ENCODE assay signal across 1 cellular context in genomic region chr2:190352668-190353536, GRCh38.
TF ChIP-seq lines count a peak whose summit lies in the region.

No MANE protein-coding gene starts in this region.

TF ChIP-seq in HepG2, 621 proteins besides CTCF, POLR2A, EP300 and RAD21 (continued from another document and continues in another):
- TF ChIP-seq SUZ12 (IDR thresholded peaks at IDR 0.05; ENCODE audit: low read depth, low read length), result no peak
- TF ChIP-seq ZNF224 (CRISPR knock-in tag; IDR thresholded peaks at IDR 0.05), result peak; percentile 80; the same call in 1 of the 2 replicates
- no peak for TF ChIP-seq CENPT (CRISPR knock-in tag; IDR thresholded peaks at IDR 0.05; ENCODE audit: low read depth)
- TF ChIP-seq, protein P1, sequence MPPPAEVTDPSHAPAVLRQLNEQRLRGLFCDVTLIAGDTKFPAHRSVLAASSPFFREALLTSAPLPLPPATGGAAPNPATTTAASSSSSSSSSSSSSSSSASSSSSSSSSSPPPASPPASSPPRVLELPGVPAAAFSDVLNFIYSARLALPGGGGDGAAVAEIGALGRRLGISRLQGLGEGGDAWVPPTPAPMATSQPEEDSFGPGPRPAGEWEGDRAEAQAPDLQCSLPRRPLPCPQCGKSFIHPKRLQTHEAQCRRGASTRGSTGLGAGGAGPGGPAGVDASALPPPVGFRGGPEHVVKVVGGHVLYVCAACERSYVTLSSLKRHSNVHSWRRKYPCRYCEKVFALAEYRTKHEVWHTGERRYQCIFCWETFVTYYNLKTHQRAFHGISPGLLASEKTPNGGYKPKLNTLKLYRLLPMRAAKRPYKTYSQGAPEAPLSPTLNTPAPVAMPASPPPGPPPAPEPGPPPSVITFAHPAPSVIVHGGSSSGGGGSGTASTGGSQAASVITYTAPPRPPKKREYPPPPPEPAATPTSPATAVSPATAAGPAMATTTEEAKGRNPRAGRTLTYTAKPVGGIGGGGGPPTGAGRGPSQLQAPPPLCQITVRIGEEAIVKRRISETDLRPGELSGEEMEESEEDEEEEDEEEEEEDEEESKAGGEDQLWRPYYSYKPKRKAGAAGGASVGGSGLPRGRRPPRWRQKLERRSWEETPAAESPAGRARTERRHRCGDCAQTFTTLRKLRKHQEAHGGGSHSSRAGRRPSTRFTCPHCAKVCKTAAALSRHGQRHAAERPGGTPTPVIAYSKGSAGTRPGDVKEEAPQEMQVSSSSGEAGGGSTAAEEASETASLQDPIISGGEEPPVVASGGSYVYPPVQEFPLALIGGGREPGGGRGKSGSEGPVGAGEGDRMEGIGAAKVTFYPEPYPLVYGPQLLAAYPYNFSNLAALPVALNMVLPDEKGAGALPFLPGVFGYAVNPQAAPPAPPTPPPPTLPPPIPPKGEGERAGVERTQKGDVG (CRISPR knock-in tag; IDR thresholded peaks at IDR 0.05; ENCODE audit: borderline replicate concordance), result peak; percentile 90; the same call in 1 of the 2 replicates
- TF ChIP-seq ISX (CRISPR knock-in tag; conservative IDR thresholded peaks at IDR 0.05), result no peak
- peak; percentile 99 for TF ChIP-seq FOXJ3 (CRISPR knock-in tag; IDR thresholded peaks at IDR 0.05; ENCODE audit: borderline replicate concordance)
- peak; percentile 53; the same call in 1 of the 2 replicates for TF ChIP-seq KDM5B (CRISPR knock-in tag; IDR thresholded peaks at IDR 0.05; ENCODE audit: borderline replicate concordance)
- TF ChIP-seq CSRNP2 (CRISPR knock-in tag; conservative IDR thresholded peaks at IDR 0.05; ENCODE audit: low read depth), result no peak
- TF ChIP-seq ZNF225 (CRISPR knock-in tag; IDR thresholded peaks at IDR 0.05), result no peak; the same call in 1 of the 2 replicates
- no peak for TF ChIP-seq AHR (CRISPR knock-in tag; IDR thresholded peaks at IDR 0.05)
- TF ChIP-seq PHF21A (CRISPR knock-in tag; IDR thresholded peaks at IDR 0.05), result peak; percentile 99
- peak; percentile 92; the same call in 1 of the 2 replicates for TF ChIP-seq ARID2 (CRISPR knock-in tag; IDR thresholded peaks at IDR 0.05; ENCODE audit: borderline replicate concordance)
- peak; percentile 63; the same call in 1 of the 2 replicates for TF ChIP-seq ZBTB7A (CRISPR knock-in tag; IDR thresholded peaks at IDR 0.05)
- no peak for TF ChIP-seq PTBP1 (IDR thresholded peaks at IDR 0.05; ENCODE audit: low read depth, low read length, poor library complexity, severe bottlenecking)
- no peak for TF ChIP-seq CBX1 (IDR thresholded peaks at IDR 0.05; ENCODE audit: low read depth)
- peak; percentile 86 for TF ChIP-seq ZNF34 (CRISPR knock-in tag; IDR thresholded peaks at IDR 0.05; ENCODE audit: borderline replicate concordance)
- TF ChIP-seq NFE2 (CRISPR knock-in tag; IDR thresholded peaks at IDR 0.05), result no peak
- TF ChIP-seq PREB (CRISPR knock-in tag; IDR thresholded peaks at IDR 0.05), result no peak
- no peak for TF ChIP-seq GMEB2 (CRISPR knock-in tag; IDR thresholded peaks at IDR 0.05; ENCODE audit: low read depth)
- TF ChIP-seq ZNF350 (CRISPR knock-in tag; IDR thresholded peaks at IDR 0.05; ENCODE audit: borderline replicate concordance, low read depth), result peak; percentile 97
- TF ChIP-seq, protein P2, sequence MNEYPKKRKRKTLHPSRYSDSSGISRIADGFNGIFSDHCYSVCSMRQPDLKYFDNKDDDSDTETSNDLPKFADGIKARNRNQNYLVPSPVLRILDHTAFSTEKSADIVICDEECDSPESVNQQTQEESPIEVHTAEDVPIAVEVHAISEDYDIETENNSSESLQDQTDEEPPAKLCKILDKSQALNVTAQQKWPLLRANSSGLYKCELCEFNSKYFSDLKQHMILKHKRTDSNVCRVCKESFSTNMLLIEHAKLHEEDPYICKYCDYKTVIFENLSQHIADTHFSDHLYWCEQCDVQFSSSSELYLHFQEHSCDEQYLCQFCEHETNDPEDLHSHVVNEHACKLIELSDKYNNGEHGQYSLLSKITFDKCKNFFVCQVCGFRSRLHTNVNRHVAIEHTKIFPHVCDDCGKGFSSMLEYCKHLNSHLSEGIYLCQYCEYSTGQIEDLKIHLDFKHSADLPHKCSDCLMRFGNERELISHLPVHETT (CRISPR knock-in tag; conservative IDR thresholded peaks at IDR 0.05), result peak; percentile 87
- peak; percentile 99 for TF ChIP-seq FOXA3 (CRISPR knock-in tag; IDR thresholded peaks at IDR 0.05)
- TF ChIP-seq TRAFD1 (CRISPR knock-in tag; IDR thresholded peaks at IDR 0.05; ENCODE audit: borderline replicate concordance), result no peak
- TF ChIP-seq CAMTA2 (CRISPR knock-in tag; IDR thresholded peaks at IDR 0.05; ENCODE audit: borderline replicate concordance), result peak; percentile 39; the same call in 1 of the 2 replicates
- peak; percentile 79 for TF ChIP-seq ZBTB21 (CRISPR knock-in tag; IDR thresholded peaks at IDR 0.05)
- TF ChIP-seq, protein P3, sequence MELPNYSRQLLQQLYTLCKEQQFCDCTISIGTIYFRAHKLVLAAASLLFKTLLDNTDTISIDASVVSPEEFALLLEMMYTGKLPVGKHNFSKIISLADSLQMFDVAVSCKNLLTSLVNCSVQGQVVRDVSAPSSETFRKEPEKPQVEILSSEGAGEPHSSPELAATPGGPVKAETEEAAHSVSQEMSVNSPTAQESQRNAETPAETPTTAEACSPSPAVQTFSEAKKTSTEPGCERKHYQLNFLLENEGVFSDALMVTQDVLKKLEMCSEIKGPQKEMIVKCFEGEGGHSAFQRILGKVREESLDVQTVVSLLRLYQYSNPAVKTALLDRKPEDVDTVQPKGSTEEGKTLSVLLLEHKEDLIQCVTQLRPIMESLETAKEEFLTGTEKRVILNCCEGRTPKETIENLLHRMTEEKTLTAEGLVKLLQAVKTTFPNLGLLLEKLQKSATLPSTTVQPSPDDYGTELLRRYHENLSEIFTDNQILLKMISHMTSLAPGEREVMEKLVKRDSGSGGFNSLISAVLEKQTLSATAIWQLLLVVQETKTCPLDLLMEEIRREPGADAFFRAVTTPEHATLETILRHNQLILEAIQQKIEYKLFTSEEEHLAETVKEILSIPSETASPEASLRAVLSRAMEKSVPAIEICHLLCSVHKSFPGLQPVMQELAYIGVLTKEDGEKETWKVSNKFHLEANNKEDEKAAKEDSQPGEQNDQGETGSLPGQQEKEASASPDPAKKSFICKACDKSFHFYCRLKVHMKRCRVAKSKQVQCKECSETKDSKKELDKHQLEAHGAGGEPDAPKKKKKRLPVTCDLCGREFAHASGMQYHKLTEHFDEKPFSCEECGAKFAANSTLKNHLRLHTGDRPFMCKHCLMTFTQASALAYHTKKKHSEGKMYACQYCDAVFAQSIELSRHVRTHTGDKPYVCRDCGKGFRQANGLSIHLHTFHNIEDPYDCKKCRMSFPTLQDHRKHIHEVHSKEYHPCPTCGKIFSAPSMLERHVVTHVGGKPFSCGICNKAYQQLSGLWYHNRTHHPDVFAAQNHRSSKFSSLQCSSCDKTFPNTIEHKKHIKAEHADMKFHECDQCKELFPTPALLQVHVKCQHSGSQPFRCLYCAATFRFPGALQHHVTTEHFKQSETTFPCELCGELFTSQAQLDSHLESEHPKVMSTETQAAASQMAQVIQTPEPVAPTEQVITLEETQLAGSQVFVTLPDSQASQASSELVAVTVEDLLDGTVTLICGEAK (IDR thresholded peaks at IDR 0.05), result no peak
- TF ChIP-seq, protein P3 (CRISPR knock-in tag; IDR thresholded peaks at IDR 0.05), result peak; percentile 95
- TF ChIP-seq KLF16 (CRISPR knock-in tag; IDR thresholded peaks at IDR 0.05), result peak in 1 of 2 experiments; percentile 98; a peak in 2 of 4 replicates
- no peak for TF ChIP-seq NR0B2 (CRISPR knock-in tag; IDR thresholded peaks at IDR 0.05)
- no peak for TF ChIP-seq RFX1 (IDR thresholded peaks at IDR 0.05)
- TF ChIP-seq NPAS2 (CRISPR knock-in tag; IDR thresholded peaks at IDR 0.05; ENCODE audit: borderline replicate concordance), result no peak
- TF ChIP-seq ATF6 (CRISPR knock-in tag; conservative IDR thresholded peaks at IDR 0.05), result peak; percentile 29; the same call in 1 of the 2 replicates
- peak; percentile 90; the same call in 1 of the 2 replicates for TF ChIP-seq ZNF564 (CRISPR knock-in tag; IDR thresholded peaks at IDR 0.05)
